11 cellular contexts compared by ENCODE assay signal in the genomic region with DNA sequence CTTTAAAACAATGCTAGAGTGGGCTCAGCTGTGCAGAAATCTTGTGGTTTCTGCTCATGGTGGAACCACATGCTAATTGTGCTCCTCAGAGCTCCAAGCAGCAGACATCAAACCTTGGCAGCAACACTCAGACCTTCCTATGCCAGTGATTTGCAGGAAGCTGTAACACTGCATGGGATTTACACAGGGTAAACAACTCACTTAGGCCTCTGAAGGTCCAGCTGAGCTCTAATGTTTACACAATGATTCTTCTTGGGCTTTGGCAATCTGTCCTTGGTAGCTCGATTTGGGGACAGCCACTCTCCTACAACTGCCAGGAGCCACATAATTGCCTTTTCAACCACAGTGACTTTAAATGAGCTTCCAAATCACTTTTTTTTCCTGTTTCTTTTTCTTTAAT.
DNase-seq lines count a peak whose midpoint lies in the region; ATAC-seq and TF ChIP-seq lines count a peak whose summit lies in the region.
"Had no signal": no experiment of that assay in that cellular context is flagged by ENCODE, and none has a peak within 500 bp of the region (broad histone marks: within the 10 kb centered on the region; RNA-seq: fewer than 3 reads in every experiment).

No MANE protein-coding gene starts in this region.

- H3K4me1 ChIP-seq in colonic mucosa: peaks cover 4% of the 10 kb centered on the region

- no peak for TF ChIP-seq CTCF in colonic mucosa (IDR thresholded peaks at IDR 0.05)
- TF ChIP-seq CTCF in mesothelial cell of epicardium (IDR thresholded peaks at IDR 0.05; ENCODE audit: unreplicated experiment): no peak

- H3K36me3 Mint-ChIP-seq in mesothelial cell of epicardium: no peaks in the 10 kb centered on the region
- H3K36me3 Mint-ChIP-seq: activated CD8-positive, alpha-beta memory T cell treated with anti-CD3 and anti-CD28 coated beads, Interleukin-2, amount 10 ng/mL, durations not matched to agents 7 days and 5 days had no signal

- no peaks in the 10 kb centered on the region for H3K9me3 Mint-ChIP-seq in mesothelial cell of epicardium
- H3K9me3 Mint-ChIP-seq: IgD-negative memory B cell; stimulated activated naive CD8-positive, alpha-beta T cell treated with anti-CD3 and anti-CD28 coated beads, Interleukin-15, Interleukin-2, amounts not matched to agents 100 ng/mL and 50 ng/mL, for 24 hours had no signal

- H3K4me3 ChIP-seq in colonic mucosa: no peak overlapping the region

- no peaks in the 10 kb centered on the region for H3K27me3 Mint-ChIP-seq in mesothelial cell of epicardium (ENCODE audit: low read depth)
- H3K27me3 Mint-ChIP-seq: stimulated activated naive CD8-positive, alpha-beta T cell treated with anti-CD3 and anti-CD28 coated beads, Interleukin-15, Interleukin-2, amounts not matched to agents 100 ng/mL and 50 ng/mL, for 24 hours had no signal

- peaks cover 4% of the 10 kb centered on the region for H3K4me1 Mint-ChIP-seq in mesothelial cell of epicardium

- no peak overlapping the region for H3K27ac Mint-ChIP-seq in mesothelial cell of epicardium
- H3K27ac Mint-ChIP-seq: activated CD8-positive, alpha-beta memory T cell treated with anti-CD3 and anti-CD28 coated beads, Interleukin-2, amount 10 ng/mL, durations not matched to agents 7 days and 5 days; stimulated activated naive CD8-positive, alpha-beta T cell treated with anti-CD3 and anti-CD28 coated beads, Interleukin-15, Interleukin-2, amounts not matched to agents 100 ng/mL and 50 ng/mL, for 24 hours had no signal

- H3K27ac ChIP-seq in colonic mucosa: no peak overlapping the region

- H3K36me3 ChIP-seq in colonic mucosa: no peaks in the 10 kb centered on the region

- intact Hi-C loops in colonic mucosa (cut with DNase I): no loop called here

- H3K4me3 Mint-ChIP-seq in mesothelial cell of epicardium: no peak overlapping the region
- H3K4me3 Mint-ChIP-seq: activated CD8-positive, alpha-beta memory T cell treated with anti-CD3 and anti-CD28 coated beads, Interleukin-2, amount 10 ng/mL, durations not matched to agents 7 days and 5 days; IgD-negative memory B cell; stimulated activated naive CD8-positive, alpha-beta T cell treated with anti-CD3 and anti-CD28 coated beads, Interleukin-15, Interleukin-2, amounts not matched to agents 100 ng/mL and 50 ng/mL, for 24 hours had no signal

- no peak overlapping the region for H3K9ac ChIP-seq in colonic mucosa (ENCODE audit: low read depth in 2 of 2, low read length in 2 of 2)

- H3K27me3 ChIP-seq in colonic mucosa: no peaks in the 10 kb centered on the region

- DNase-seq in COR-L47 (lab: John Stamatoyannopoulos, UW) (peak; percentile 41), NCI-H446 treated with DMSO at 0.1 percent for 48 hours (lab: John Stamatoyannopoulos, UW) (peak; percentile 21), colonic mucosa (peak; percentile 40), mucosa of gallbladder (ENCODE audit: low spot score) (peak; percentile 67), SIG-M5 (lab: John Stamatoyannopoulos, UW) (no peak), mesothelial cell of epicardium (ENCODE audit: low spot score in 2 of 2, unreplicated experiment in 2 of 2) (no peak)
- DNase-seq: activated CD8-positive, alpha-beta memory T cell treated with anti-CD3 and anti-CD28 coated beads, Interleukin-2, amount 10 ng/mL, durations not matched to agents 7 days and 5 days had no signal

- ATAC-seq in GM19328 (IDR thresholded peaks at IDR 0.05; ENCODE audit: unreplicated experiment): no peak
- ATAC-seq in GM21723 (IDR thresholded peaks at IDR 0.05; ENCODE audit: unreplicated experiment): no peak
- ATAC-seq: activated CD8-positive, alpha-beta memory T cell treated with anti-CD3 and anti-CD28 coated beads, Interleukin-2, amount 10 ng/mL, durations not matched to agents 7 days and 5 days had no signal

- no peaks in the 10 kb centered on the region for H3K9me3 ChIP-seq in colonic mucosa

Comparison
In these comparisons a context has a peak if more than half of its experiments do, and no peak if none do; other contexts are left out.
1. DNase-seq: peak in COR-L47 (single experiment), NCI-H446 treated with DMSO at 0.1 percent for 48 hours (single experiment), colonic mucosa (single experiment) and mucosa of gallbladder (single experiment); none in SIG-M5 (single experiment) and mesothelial cell of epicardium (0 of 2).